In genomic region chr9:6015278-6016157, GRCh38 we compare ENCODE assay signal across 8 cellular contexts. TPM values are rescaled to one million over a fixed set of nuclear protein-coding genes. Genes with fewer than 3 reads are reported as not detected.
A peak's percentile ranks its signal among the peaks of the same experiment; 100 is the strongest.
DNase-seq lines count a peak whose midpoint lies in the region; ATAC-seq and TF ChIP-seq lines count a peak whose summit lies in the region.

Gene RANBP6 (minus strand): TSS chr9:6015624. CDS start chr9:6015607, 17 bp downstream.

- H3K36me3 Mint-ChIP-seq in activated naive CD8-positive, alpha-beta T cell treated with anti-CD3 and anti-CD28 coated beads, Interleukin-2, amount 50 U/mL, for 24 hours (ENCODE audit: low read depth), result peaks cover 35% of the 10 kb centered on the region

- peaks cover 41% of the 10 kb centered on the region for H3K4me1 Mint-ChIP-seq in activated naive CD8-positive, alpha-beta T cell treated with anti-CD3 and anti-CD28 coated beads, Interleukin-2, amount 50 U/mL, for 24 hours

- intact Hi-C loops in Right ventricle myocardium superior (cut with DNase I) (no loop called here), tibial artery (cut with DNase I; ENCODE audit: low total_unique reads) (no loop called here)

- no peaks in the 10 kb centered on the region for H3K4me1 ChIP-seq in parathyroid adenoma
- H3K4me1 ChIP-seq in tibial artery, result peaks cover 0 to 39% (median 18%) of the 10 kb centered on the region in 4 donors

- H3K9ac ChIP-seq in parathyroid adenoma, result no peak within 1 kb of the TSS

- H3K27ac ChIP-seq in parathyroid adenoma (peak within 1 kb of the TSS; percentile 83), tibial artery (peak within 1 kb of the TSS; percentile 68 to 73)

- H3K27ac Mint-ChIP-seq in activated naive CD8-positive, alpha-beta T cell treated with anti-CD3 and anti-CD28 coated beads, Interleukin-2, amount 50 U/mL, for 24 hours, result peak within 1 kb of the TSS; percentile 94

- H3K9me3 Mint-ChIP-seq in activated naive CD8-positive, alpha-beta T cell treated with anti-CD3 and anti-CD28 coated beads, Interleukin-2, amount 50 U/mL, for 24 hours, result peaks cover 27% of the 10 kb centered on the region

- no peaks in the 10 kb centered on the region for H3K79me2 ChIP-seq in parathyroid adenoma

- peak within 1 kb of the TSS; percentile 95 for H3K4me3 ChIP-seq in GM12864 (ENCODE audit: low read depth, low read length)
- peak within 1 kb of the TSS; percentile 73 for H3K4me3 ChIP-seq in parathyroid adenoma (ENCODE audit: low read depth, low read length)
- H3K4me3 ChIP-seq in tibial artery, result peak within 1 kb of the TSS; percentile 58 to 71

- peak within 1 kb of the TSS; percentile 83 for H3K4me2 ChIP-seq in parathyroid adenoma (ENCODE audit: low read length)

- no peak for TF ChIP-seq CTCF in GM12864 (IDR thresholded peaks at IDR 0.05; ENCODE audit: low read depth, low read length, missing control alignments)
- TF ChIP-seq CTCF in parathyroid adenoma (IDR thresholded peaks at IDR 0.05), result no peak
- no peak for TF ChIP-seq CTCF in tibial artery (IDR thresholded peaks at IDR 0.05)

- ATAC-seq in HG02623 (IDR thresholded peaks at IDR 0.05; ENCODE audit: unreplicated experiment) (peak; percentile 99), Right ventricle myocardium superior (ENCODE audit: poor library complexity) (peak; percentile 100)
- peak; percentile 99 for ATAC-seq in activated naive CD8-positive, alpha-beta T cell treated with anti-CD3 and anti-CD28 coated beads, Interleukin-2, amount 50 U/mL, for 24 hours

- H3K9me3 ChIP-seq in parathyroid adenoma (ENCODE audit: control insufficient read depth, low read length) (no peaks in the 10 kb centered on the region), tibial artery (no peaks in the 10 kb centered on the region)

- DNase-seq in GM12864 (ENCODE audit: low read depth), result peak; percentile 46
- peak; percentile 95 for DNase-seq in NCI-H1092 treated with DMSO at 0.1 percent for 48 hours (lab: John Stamatoyannopoulos, UW)
- peak; percentile 86 for DNase-seq in SW480 (ENCODE audit: low spot score)
- peak; percentile 92 for DNase-seq in activated naive CD8-positive, alpha-beta T cell treated with anti-CD3 and anti-CD28 coated beads, Interleukin-2, amount 50 U/mL, for 24 hours
- peak; percentile 96 for DNase-seq in Right ventricle myocardium superior
- DNase-seq in tibial artery, result peak; percentile 81 to 92

- H3K4me3 Mint-ChIP-seq in activated naive CD8-positive, alpha-beta T cell treated with anti-CD3 and anti-CD28 coated beads, Interleukin-2, amount 50 U/mL, for 24 hours, result peak within 1 kb of the TSS; percentile 96

- no peaks in the 10 kb centered on the region for H3K36me3 ChIP-seq in parathyroid adenoma (ENCODE audit: control insufficient read depth, insufficient read depth, low read length)
- peaks cover 0 to 31% (median 6%) of the 10 kb centered on the region in 3 donors for H3K36me3 ChIP-seq in tibial artery

- H2AFZ ChIP-seq in parathyroid adenoma, result peak within 1 kb of the TSS; percentile 91

- no peaks in the 10 kb centered on the region for H3K27me3 Mint-ChIP-seq in activated naive CD8-positive, alpha-beta T cell treated with anti-CD3 and anti-CD28 coated beads, Interleukin-2, amount 50 U/mL, for 24 hours

- H3K27me3 ChIP-seq in parathyroid adenoma (ENCODE audit: control insufficient read depth, insufficient read depth, low read length), result no peaks in the 10 kb centered on the region
- H3K27me3 ChIP-seq in tibial artery, result no peaks in the 10 kb centered on the region

RNA-seq across cellular contexts. Expression of gene RANBP6, which starts in this region (rescaled TPM):
- 20.5 TPM for total RNA-seq in Right ventricle myocardium superior

Comparison
In these comparisons a context has a peak if more than half of its experiments do, and no peak if none do; other contexts are left out.
1. Peak in every context shown above with its lines: DNase-seq, ATAC-seq, H3K4me3 ChIP-seq and H3K27ac ChIP-seq.
2. DNase-seq: peak in every context shown above with its lines; median percentile 96 in Right ventricle myocardium superior; 95 in NCI-H1092 treated with DMSO at 0.1 percent for 48 hours; 92 in activated naive CD8-positive, alpha-beta T cell treated with anti-CD3 and anti-CD28 coated beads, Interleukin-2, amount 50 U/mL, for 24 hours; 86 in tibial artery; 86 in SW480; 46 in GM12864.